ENCODE assay signal across 28 cellular contexts in the genomic region with DNA sequence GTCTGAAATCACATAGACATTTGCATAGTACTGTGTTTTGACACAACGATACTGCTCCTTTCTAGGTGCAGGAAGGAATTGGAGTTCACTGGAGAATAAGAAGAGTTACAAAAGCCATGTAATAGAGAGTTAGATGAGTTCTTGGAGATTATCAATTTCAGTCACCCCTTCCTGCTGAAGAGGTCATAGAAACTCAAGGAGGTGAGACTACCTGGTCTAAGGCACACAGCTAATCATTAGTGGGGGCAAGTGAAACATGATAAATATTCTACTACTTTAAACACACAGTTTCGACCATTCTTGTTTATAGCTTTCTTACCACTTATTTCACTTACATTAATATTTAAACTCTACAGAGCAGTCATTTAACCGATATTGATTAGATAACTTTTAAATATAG.
"Had no signal": no experiment of that assay in that cellular context is flagged by ENCODE, and none has a peak within 500 bp of the region (broad histone marks: within the 10 kb centered on the region; RNA-seq: fewer than 3 reads in every experiment).

No MANE protein-coding gene starts in this region.

- H3K27me3 ChIP-seq: brain microvascular endothelial cell, esophagus muscularis mucosa, foreskin keratinocyte, gastrocnemius medialis had no signal

- H3K27ac ChIP-seq: brain microvascular endothelial cell, esophagus muscularis mucosa, foreskin keratinocyte, gastrocnemius medialis, heart left ventricle, VCaP had no signal

- H3K36me3 ChIP-seq: brain microvascular endothelial cell, esophagus muscularis mucosa, gastrocnemius medialis, heart left ventricle had no signal

- H3K9me3 ChIP-seq: esophagus muscularis mucosa, gastrocnemius medialis, heart left ventricle had no signal

- H3K4me3 ChIP-seq: esophagus muscularis mucosa, gastrocnemius medialis, heart left ventricle had no signal

- H3K4me1 ChIP-seq: esophagus muscularis mucosa, foreskin keratinocyte, gastrocnemius medialis, heart left ventricle had no signal

- ATAC-seq: activated T-cell treated with anti-CD3 and anti-CD28 coated beads, Interleukin-2, amount 50 U/mL, for 72 hours; effector memory CD8-positive, alpha-beta T cell; gastrocnemius medialis; heart left ventricle; WTC11 had no signal

- DNase-seq: activated CD4-positive, alpha-beta memory T cell treated with anti-CD3 and anti-CD28 coated beads, Interleukin-2, amount 10 ng/mL, durations not matched to agents 7 days and 5 days; activated CD4-positive, alpha-beta T cell treated with anti-CD3 and anti-CD28 coated beads for 1 hour; activated CD4-positive, alpha-beta T cell treated with anti-CD3 and anti-CD28 coated beads for 4 hours; activated CD4-positive, alpha-beta T cell treated with anti-CD3 and anti-CD28 coated beads, Interleukin-2, amount 10 ng/mL, durations not matched to agents 7 days and 5 days; activated CD4-positive, alpha-beta T cell treated with anti-CD3 and anti-CD28 coated beads, Interleukin-2, amount 50 U/mL, for 4 hours; activated CD8-positive, alpha-beta memory T cell treated with anti-CD3 and anti-CD28 coated beads, Interleukin-2, amount 50 U/mL, for 48 hours; activated gamma-delta T cell; activated naive CD4-positive, alpha-beta T cell treated with anti-CD3 and anti-CD28 coated beads, Interleukin-2, amount 50 U/mL, for 16 hours; activated naive CD4-positive, alpha-beta T cell treated with Interleukin-2 at 50 U/mL for 16 hours; activated T-cell treated with anti-CD3 and anti-CD28 coated beads for 4 hours; activated T-cell treated with anti-CD3 and anti-CD28 coated beads, Interleukin-2, amount 50 U/mL, for 24 hours; activated T-cell treated with anti-CD3 and anti-CD28 coated beads, Interleukin-2, amount 50 U/mL, for 72 hours; amniotic stem cell; anterior cingulate cortex; brain microvascular endothelial cell; cortex of kidney; dermis blood vessel endothelial cell; effector CD4-positive, alpha-beta T cell; effector memory CD8-positive, alpha-beta T cell; erythroblast; foreskin keratinocyte; gastrocnemius medialis; glutamatergic neuron; heart left ventricle; T-helper 2 cell had no signal
